1 cellular context compared by ENCODE assay signal in the genomic region with DNA sequence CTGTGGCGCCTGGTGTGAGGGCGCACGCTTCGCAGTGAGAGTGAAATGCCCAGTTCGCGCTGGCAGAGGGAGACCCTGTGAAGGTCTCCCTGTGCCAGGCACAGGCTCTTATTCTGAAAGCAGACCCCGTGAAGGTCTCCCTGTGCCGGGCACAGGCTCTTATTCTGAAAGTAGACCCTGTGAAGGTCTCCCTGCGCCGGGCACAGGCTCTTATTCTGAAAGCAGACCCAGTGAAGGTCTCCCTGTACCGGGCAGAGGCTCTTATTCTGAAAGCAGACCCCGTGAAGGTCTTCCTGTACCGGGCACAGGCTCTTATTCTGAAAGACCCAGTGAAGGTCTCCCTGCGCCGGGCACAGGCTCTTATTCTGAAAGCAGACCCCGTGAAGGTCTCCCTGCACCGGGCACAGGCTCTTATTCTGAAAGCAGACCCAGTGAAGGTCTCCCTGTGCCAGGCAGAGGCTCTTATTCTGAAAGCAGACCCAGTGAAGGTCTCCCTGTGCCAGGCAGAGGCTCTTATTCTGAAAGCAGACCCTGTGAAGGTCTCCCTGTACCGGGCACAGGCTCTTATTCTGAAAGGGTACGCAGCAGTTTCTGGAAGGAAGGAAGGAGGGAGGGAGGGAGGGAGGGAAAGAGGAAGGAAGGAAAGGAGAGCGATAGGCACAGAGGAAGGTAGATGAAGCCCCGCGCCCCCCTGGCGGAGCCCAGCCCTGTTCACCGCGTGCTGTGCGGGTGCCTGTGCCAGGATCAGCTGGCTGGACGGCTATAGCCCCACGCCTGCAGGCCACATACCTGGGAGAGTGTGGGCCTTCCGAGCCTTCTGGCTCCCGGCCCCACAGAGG.
TF ChIP-seq lines count a peak whose summit lies in the region.

No MANE protein-coding gene starts in this region.

TF ChIP-seq in GM12878, 131 proteins besides CTCF, POLR2A, EP300 and RAD21 (continued from another document):
- TF ChIP-seq, protein P1, sequence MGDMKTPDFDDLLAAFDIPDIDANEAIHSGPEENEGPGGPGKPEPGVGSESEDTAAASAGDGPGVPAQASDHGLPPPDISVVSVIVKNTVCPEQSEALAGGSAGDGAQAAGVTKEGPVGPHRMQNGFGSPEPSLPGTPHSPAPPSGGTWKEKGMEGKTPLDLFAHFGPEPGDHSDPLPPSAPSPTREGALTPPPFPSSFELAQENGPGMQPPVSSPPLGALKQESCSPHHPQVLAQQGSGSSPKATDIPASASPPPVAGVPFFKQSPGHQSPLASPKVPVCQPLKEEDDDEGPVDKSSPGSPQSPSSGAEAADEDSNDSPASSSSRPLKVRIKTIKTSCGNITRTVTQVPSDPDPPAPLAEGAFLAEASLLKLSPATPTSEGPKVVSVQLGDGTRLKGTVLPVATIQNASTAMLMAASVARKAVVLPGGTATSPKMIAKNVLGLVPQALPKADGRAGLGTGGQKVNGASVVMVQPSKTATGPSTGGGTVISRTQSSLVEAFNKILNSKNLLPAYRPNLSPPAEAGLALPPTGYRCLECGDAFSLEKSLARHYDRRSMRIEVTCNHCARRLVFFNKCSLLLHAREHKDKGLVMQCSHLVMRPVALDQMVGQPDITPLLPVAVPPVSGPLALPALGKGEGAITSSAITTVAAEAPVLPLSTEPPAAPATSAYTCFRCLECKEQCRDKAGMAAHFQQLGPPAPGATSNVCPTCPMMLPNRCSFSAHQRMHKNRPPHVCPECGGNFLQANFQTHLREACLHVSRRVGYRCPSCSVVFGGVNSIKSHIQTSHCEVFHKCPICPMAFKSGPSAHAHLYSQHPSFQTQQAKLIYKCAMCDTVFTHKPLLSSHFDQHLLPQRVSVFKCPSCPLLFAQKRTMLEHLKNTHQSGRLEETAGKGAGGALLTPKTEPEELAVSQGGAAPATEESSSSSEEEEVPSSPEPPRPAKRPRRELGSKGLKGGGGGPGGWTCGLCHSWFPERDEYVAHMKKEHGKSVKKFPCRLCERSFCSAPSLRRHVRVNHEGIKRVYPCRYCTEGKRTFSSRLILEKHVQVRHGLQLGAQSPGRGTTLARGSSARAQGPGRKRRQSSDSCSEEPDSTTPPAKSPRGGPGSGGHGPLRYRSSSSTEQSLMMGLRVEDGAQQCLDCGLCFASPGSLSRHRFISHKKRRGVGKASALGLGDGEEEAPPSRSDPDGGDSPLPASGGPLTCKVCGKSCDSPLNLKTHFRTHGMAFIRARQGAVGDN (IDR thresholded peaks at IDR 0.05), result no peak
- TF ChIP-seq ZNF207 (IDR thresholded peaks at IDR 0.05; ENCODE audit: borderline replicate concordance), result no peak
- 0 out of 2 replicates have a peak, but pooled peaks have one; percentile 2 for TF ChIP-seq CREB1 (IDR thresholded peaks at IDR 0.05; ENCODE audit: low read depth)
- TF ChIP-seq MTA2 (IDR thresholded peaks at IDR 0.05; ENCODE audit: low read depth), result no peak
- no peak for TF ChIP-seq SIX5 (IDR thresholded peaks at IDR 0.05; ENCODE audit: low read depth, low read length, severe bottlenecking)
- no peak for TF ChIP-seq MEF2A (IDR thresholded peaks at IDR 0.05; ENCODE audit: insufficient read depth, low read depth, low read length)
- no peak for TF ChIP-seq CBX5 (IDR thresholded peaks at IDR 0.05; ENCODE audit: low read depth)
- TF ChIP-seq, protein P2, sequence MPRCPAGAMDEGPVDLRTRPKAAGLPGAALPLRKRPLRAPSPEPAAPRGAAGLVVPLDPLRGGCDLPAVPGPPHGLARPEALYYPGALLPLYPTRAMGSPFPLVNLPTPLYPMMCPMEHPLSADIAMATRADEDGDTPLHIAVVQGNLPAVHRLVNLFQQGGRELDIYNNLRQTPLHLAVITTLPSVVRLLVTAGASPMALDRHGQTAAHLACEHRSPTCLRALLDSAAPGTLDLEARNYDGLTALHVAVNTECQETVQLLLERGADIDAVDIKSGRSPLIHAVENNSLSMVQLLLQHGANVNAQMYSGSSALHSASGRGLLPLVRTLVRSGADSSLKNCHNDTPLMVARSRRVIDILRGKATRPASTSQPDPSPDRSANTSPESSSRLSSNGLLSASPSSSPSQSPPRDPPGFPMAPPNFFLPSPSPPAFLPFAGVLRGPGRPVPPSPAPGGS (IDR thresholded peaks at IDR 0.05; ENCODE audit: borderline replicate concordance, insufficient read depth, low read depth, low read length, poor library complexity, severe bottlenecking), result no peak
- TF ChIP-seq ETV6 (conservative IDR thresholded peaks at IDR 0.05 in 1 of 2, IDR thresholded peaks at IDR 0.05 in 1 of 2; ENCODE audit: borderline replicate concordance in 1 of 2, low read depth in 1 of 2), result 0 out of 4 replicates have a peak, but pooled peaks of 1 of the 2 experiments have one; percentile 10
- TF ChIP-seq EGR1 (IDR thresholded peaks at IDR 0.05; ENCODE audit: borderline replicate concordance in 1 of 2, low read depth in 2 of 2, low read length in 2 of 2), result peak in 1 of 2 experiments; percentile 30; a peak in 1 of 3 replicates
- TF ChIP-seq, protein P3, sequence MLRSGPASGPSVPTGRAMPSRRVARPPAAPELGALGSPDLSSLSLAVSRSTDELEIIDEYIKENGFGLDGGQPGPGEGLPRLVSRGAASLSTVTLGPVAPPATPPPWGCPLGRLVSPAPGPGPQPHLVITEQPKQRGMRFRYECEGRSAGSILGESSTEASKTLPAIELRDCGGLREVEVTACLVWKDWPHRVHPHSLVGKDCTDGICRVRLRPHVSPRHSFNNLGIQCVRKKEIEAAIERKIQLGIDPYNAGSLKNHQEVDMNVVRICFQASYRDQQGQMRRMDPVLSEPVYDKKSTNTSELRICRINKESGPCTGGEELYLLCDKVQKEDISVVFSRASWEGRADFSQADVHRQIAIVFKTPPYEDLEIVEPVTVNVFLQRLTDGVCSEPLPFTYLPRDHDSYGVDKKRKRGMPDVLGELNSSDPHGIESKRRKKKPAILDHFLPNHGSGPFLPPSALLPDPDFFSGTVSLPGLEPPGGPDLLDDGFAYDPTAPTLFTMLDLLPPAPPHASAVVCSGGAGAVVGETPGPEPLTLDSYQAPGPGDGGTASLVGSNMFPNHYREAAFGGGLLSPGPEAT (IDR thresholded peaks at IDR 0.05; ENCODE audit: low read depth), result peak; percentile 98
- no peak for TF ChIP-seq TBL1XR1 (IDR thresholded peaks at IDR 0.05; ENCODE audit: low read depth, low read length)
- TF ChIP-seq BHLHE40 (IDR thresholded peaks at IDR 0.05; ENCODE audit: borderline replicate concordance in 1 of 2, low read depth in 2 of 2, low read length in 1 of 2), result no peak
